Comparison of ENCODE assay signal across 1 cellular context in genomic region chr6:127342946-127343752, GRCh38.
TF ChIP-seq lines count a peak whose summit lies in the region.

ECHDC1 (minus strand) TSS chr6:127343609; CDS start chr6:127331028, 12,581 bp downstream.

TF ChIP-seq in HEK293, 187 proteins besides CTCF, POLR2A, EP300 and RAD21 (continued from another document and continues in another):
- TF ChIP-seq PBX3 (CRISPR knock-in tag; IDR thresholded peaks at IDR 0.05) (peak; percentile 87), ZSCAN30 (tag by site-specific recombination; IDR thresholded peaks at IDR 0.05) (0 out of 2 replicates have a peak, but pooled peaks have one; percentile 35), ZNF24 (tag by site-specific recombination; IDR thresholded peaks at IDR 0.05) (0 out of 2 replicates have a peak, but pooled peaks have one; percentile 38), ZNF660 (tag by site-specific recombination; IDR thresholded peaks at IDR 0.05) (peak; percentile 65; the same call in 1 of the 2 replicates), GLI4 (tag by site-specific recombination; IDR thresholded peaks at IDR 0.05) (peak; percentile 43; the same call in 1 of the 2 replicates), REST (tag by site-specific recombination; IDR thresholded peaks at IDR 0.05) (peak; percentile 74), ZNF776 (tag by site-specific recombination; IDR thresholded peaks at IDR 0.05; ENCODE audit: borderline replicate concordance) (no peak), ZNF121 (tag by site-specific recombination; IDR thresholded peaks at IDR 0.05) (peak; percentile 50), ZFP3 (tag by site-specific recombination; IDR thresholded peaks at IDR 0.05; ENCODE audit: low read depth) (0 out of 2 replicates have a peak, but pooled peaks have one; percentile 49), ZBTB26 (tag by site-specific recombination; optimal IDR thresholded peaks at IDR 0.05) (peak; percentile 94), PATZ1 (tag by site-specific recombination; IDR thresholded peaks at IDR 0.05) (peak; percentile 88), ZFHX2 (tag by site-specific recombination; conservative IDR thresholded peaks at IDR 0.05) (peak; percentile 69), MZF1 (tag by site-specific recombination; IDR thresholded peaks at IDR 0.05; ENCODE audit: borderline replicate concordance) (peak; percentile 91), ZNF514 (tag by site-specific recombination; IDR thresholded peaks at IDR 0.05) (no peak), ZFP69B (tag by site-specific recombination; IDR thresholded peaks at IDR 0.05) (peak; percentile 63; the same call in 1 of the 2 replicates), ZNF580 (tag by site-specific recombination; IDR thresholded peaks at IDR 0.05) (peak; percentile 100), ZNF558 (tag by site-specific recombination; IDR thresholded peaks at IDR 0.05) (no peak), ZBTB20 (tag by site-specific recombination; IDR thresholded peaks at IDR 0.05) (peak; percentile 88), ZNF280D (tag by site-specific recombination; IDR thresholded peaks at IDR 0.05) (0 out of 2 replicates have a peak, but pooled peaks have one; percentile 67), KLF8 (tag by site-specific recombination; IDR thresholded peaks at IDR 0.05) (peak; percentile 27; the same call in 1 of the 2 replicates)
- TF ChIP-seq, protein P1, sequence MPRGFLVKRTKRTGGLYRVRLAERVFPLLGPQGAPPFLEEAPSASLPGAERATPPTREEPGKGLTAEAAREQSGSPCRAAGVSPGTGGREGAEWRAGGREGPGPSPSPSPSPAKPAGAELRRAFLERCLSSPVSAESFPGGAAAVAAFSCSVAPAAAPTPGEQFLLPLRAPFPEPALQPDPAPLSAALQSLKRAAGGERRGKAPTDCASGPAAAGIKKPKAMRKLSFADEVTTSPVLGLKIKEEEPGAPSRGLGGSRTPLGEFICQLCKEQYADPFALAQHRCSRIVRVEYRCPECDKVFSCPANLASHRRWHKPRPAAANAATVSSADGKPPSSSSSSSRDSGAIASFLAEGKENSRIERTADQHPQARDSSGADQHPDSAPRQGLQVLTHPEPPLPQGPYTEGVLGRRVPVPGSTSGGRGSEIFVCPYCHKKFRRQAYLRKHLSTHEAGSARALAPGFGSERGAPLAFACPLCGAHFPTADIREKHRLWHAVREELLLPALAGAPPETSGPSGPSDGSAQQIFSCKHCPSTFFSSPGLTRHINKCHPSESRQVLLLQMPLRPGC (tag by site-specific recombination; IDR thresholded peaks at IDR 0.05), result peak; percentile 64
- TF ChIP-seq, protein P2, sequence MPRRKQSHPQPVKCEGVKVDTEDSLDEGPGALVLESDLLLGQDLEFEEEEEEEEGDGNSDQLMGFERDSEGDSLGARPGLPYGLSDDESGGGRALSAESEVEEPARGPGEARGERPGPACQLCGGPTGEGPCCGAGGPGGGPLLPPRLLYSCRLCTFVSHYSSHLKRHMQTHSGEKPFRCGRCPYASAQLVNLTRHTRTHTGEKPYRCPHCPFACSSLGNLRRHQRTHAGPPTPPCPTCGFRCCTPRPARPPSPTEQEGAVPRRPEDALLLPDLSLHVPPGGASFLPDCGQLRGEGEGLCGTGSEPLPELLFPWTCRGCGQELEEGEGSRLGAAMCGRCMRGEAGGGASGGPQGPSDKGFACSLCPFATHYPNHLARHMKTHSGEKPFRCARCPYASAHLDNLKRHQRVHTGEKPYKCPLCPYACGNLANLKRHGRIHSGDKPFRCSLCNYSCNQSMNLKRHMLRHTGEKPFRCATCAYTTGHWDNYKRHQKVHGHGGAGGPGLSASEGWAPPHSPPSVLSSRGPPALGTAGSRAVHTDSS (tag by site-specific recombination; IDR thresholded peaks at IDR 0.05), result no peak
- TF ChIP-seq, protein P3, sequence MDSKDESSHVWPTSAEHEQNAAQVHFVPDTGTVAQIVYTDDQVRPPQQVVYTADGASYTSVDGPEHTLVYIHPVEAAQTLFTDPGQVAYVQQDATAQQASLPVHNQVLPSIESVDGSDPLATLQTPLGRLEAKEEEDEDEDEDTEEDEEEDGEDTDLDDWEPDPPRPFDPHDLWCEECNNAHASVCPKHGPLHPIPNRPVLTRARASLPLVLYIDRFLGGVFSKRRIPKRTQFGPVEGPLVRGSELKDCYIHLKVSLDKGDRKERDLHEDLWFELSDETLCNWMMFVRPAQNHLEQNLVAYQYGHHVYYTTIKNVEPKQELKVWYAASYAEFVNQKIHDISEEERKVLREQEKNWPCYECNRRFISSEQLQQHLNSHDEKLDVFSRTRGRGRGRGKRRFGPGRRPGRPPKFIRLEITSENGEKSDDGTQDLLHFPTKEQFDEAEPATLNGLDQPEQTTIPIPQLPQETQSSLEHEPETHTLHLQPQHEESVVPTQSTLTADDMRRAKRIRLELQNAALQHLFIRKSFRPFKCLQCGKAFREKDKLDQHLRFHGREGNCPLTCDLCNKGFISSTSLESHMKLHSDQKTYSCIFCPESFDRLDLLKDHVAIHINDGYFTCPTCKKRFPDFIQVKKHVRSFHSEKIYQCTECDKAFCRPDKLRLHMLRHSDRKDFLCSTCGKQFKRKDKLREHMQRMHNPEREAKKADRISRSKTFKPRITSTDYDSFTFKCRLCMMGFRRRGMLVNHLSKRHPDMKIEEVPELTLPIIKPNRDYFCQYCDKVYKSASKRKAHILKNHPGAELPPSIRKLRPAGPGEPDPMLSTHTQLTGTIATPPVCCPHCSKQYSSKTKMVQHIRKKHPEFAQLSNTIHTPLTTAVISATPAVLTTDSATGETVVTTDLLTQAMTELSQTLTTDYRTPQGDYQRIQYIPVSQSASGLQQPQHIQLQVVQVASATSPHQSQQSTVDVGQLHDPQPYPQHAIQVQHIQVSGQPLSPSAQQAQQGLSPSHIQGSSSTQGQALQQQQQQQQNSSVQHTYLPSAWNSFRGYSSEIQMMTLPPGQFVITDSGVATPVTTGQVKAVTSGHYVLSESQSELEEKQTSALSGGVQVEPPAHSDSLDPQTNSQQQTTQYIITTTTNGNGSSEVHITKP (tag by site-specific recombination; IDR thresholded peaks at IDR 0.05), result peak; percentile 92
- TF ChIP-seq, protein P4, sequence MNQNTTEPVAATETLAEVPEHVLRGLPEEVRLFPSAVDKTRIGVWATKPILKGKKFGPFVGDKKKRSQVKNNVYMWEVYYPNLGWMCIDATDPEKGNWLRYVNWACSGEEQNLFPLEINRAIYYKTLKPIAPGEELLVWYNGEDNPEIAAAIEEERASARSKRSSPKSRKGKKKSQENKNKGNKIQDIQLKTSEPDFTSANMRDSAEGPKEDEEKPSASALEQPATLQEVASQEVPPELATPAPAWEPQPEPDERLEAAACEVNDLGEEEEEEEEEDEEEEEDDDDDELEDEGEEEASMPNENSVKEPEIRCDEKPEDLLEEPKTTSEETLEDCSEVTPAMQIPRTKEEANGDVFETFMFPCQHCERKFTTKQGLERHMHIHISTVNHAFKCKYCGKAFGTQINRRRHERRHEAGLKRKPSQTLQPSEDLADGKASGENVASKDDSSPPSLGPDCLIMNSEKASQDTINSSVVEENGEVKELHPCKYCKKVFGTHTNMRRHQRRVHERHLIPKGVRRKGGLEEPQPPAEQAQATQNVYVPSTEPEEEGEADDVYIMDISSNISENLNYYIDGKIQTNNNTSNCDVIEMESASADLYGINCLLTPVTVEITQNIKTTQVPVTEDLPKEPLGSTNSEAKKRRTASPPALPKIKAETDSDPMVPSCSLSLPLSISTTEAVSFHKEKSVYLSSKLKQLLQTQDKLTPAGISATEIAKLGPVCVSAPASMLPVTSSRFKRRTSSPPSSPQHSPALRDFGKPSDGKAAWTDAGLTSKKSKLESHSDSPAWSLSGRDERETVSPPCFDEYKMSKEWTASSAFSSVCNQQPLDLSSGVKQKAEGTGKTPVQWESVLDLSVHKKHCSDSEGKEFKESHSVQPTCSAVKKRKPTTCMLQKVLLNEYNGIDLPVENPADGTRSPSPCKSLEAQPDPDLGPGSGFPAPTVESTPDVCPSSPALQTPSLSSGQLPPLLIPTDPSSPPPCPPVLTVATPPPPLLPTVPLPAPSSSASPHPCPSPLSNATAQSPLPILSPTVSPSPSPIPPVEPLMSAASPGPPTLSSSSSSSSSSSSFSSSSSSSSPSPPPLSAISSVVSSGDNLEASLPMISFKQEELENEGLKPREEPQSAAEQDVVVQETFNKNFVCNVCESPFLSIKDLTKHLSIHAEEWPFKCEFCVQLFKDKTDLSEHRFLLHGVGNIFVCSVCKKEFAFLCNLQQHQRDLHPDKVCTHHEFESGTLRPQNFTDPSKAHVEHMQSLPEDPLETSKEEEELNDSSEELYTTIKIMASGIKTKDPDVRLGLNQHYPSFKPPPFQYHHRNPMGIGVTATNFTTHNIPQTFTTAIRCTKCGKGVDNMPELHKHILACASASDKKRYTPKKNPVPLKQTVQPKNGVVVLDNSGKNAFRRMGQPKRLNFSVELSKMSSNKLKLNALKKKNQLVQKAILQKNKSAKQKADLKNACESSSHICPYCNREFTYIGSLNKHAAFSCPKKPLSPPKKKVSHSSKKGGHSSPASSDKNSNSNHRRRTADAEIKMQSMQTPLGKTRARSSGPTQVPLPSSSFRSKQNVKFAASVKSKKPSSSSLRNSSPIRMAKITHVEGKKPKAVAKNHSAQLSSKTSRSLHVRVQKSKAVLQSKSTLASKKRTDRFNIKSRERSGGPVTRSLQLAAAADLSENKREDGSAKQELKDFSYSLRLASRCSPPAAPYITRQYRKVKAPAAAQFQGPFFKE (tag by site-specific recombination; IDR thresholded peaks at IDR 0.05; ENCODE audit: borderline replicate concordance), result no peak
